23 cellular contexts compared by ENCODE assay signal in the genomic region with DNA sequence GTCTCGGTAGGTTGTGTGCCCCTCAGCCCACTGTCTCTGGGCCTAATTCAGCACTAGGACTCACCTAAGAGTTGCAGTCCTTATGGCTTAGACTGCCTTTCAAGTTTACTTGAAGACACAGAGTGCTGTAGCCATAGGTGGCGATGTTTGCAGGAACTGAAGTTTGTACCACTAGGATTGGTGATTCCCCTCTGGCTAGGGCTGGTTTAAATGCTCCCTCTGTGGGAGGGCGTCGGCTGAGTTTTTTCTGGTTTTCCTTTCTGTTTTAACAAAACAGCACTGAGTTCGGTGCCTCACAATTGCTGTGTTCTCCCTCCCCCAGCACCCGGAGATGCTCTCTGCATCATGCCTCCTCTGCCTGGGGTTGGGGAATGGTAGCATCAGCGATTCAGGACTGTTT.
"Had no signal": no experiment of that assay in that cellular context is flagged by ENCODE, and none has a peak within 500 bp of the region (broad histone marks: within the 10 kb centered on the region; RNA-seq: fewer than 3 reads in every experiment).

No MANE protein-coding gene starts in this region.

- H3K36me3 ChIP-seq: adrenal gland, neutrophil, ovary, prostate gland, transverse colon, uterus had no signal

- H2AFZ ChIP-seq: hepatocyte had no signal

- H3K4me2 ChIP-seq: hepatocyte had no signal

- H3K79me2 ChIP-seq: hepatocyte had no signal

- DNase-seq: activated CD4-positive, CD25-positive, alpha-beta regulatory T cell treated with anti-CD3 and anti-CD28 coated beads, Interleukin-2, amount 50 U/mL, for 72 hours; activated T-cell treated with anti-CD3 and anti-CD28 coated beads, Interleukin-2, amount 50 U/mL, for 1 hour; adrenal gland; central memory CD4-positive, alpha-beta T cell; effector memory CD4-positive, alpha-beta T cell; foreskin melanocyte; glutamatergic neuron; left cardiac atrium; ovary; stimulated activated CD4-positive, alpha-beta T cell treated with anti-CD3 and anti-CD28 coated beads, Interleukin-2, amount 100 ng/mL, for 48 hours; stimulated activated CD8-positive, alpha-beta memory T cell treated with anti-CD3 and anti-CD28 coated beads, Interleukin-4, amount 100 ng/mL, for 48 hours; stimulated activated naive B cell treated with anti-CD40 and anti-IgM and Interleukin-4, amounts not matched to agents 10 μg/mL and 1 μg/mL and 100 μg/mL, for 72 hours; transverse colon; uterus had no signal

- H3K4me1 ChIP-seq: adrenal gland, prostate gland, transverse colon, uterus had no signal

- H3K27me3 Mint-ChIP-seq: activated naive CD8-positive, alpha-beta T cell; natural killer cell treated with Interleukin-12 subunit alpha and Interleukin-12 subunit beta and Interleukin-15 and Interleukin-18, amount 100 ng/mL, for 72 hours; stimulated activated naive B cell treated with anti-CD40 and anti-IgM and Interleukin-4, amounts not matched to agents 10 μg/mL and 1 μg/mL and 100 μg/mL, for 72 hours had no signal

- H3K4me3 Mint-ChIP-seq: activated naive CD8-positive, alpha-beta T cell; natural killer cell treated with Interleukin-12 subunit alpha and Interleukin-12 subunit beta and Interleukin-15 and Interleukin-18, amount 100 ng/mL, for 72 hours; stimulated activated naive B cell treated with anti-CD40 and anti-IgM and Interleukin-4, amounts not matched to agents 10 μg/mL and 1 μg/mL and 100 μg/mL, for 72 hours had no signal

- H3K27ac Mint-ChIP-seq: activated naive CD8-positive, alpha-beta T cell; natural killer cell treated with Interleukin-12 subunit alpha and Interleukin-12 subunit beta and Interleukin-15 and Interleukin-18, amount 100 ng/mL, for 72 hours; stimulated activated naive B cell treated with anti-CD40 and anti-IgM and Interleukin-4, amounts not matched to agents 10 μg/mL and 1 μg/mL and 100 μg/mL, for 72 hours had no signal

- H3K36me3 Mint-ChIP-seq: activated naive CD8-positive, alpha-beta T cell had no signal

- ATAC-seq: esophagus mucosa; left cardiac atrium; natural killer cell treated with Interleukin-12 subunit alpha and Interleukin-12 subunit beta and Interleukin-15 and Interleukin-18, amount 100 ng/mL, for 72 hours; stimulated activated naive B cell treated with anti-CD40 and anti-IgM and Interleukin-4, amounts not matched to agents 10 μg/mL and 1 μg/mL and 100 μg/mL, for 72 hours had no signal

- H3K27ac ChIP-seq: adrenal gland, hepatocyte, neutrophil, ovary, prostate gland, transverse colon, uterus, VCaP had no signal

- H3K4me3 ChIP-seq: adrenal gland, hepatocyte, ovary, prostate gland, transverse colon, uterus had no signal

- H3K4me1 Mint-ChIP-seq: stimulated activated naive B cell treated with anti-CD40 and anti-IgM and Interleukin-4, amounts not matched to agents 10 μg/mL and 1 μg/mL and 100 μg/mL, for 72 hours had no signal

- H3K27me3 ChIP-seq: hepatocyte, neutrophil, ovary, transverse colon, uterus had no signal

- H3K9me3 ChIP-seq: adrenal gland, neutrophil, prostate gland, transverse colon, uterus had no signal

- FAIRE-seq: endothelial cell of umbilical vein, islet of Langerhans had no signal
